ENCODE assay signal across 8 cellular contexts in genomic region chr19:46265217-46265828, GRCh38. TPM values are rescaled to one million over a fixed set of nuclear protein-coding genes. Genes with fewer than 3 reads are reported as not detected.
DNase-seq lines count a peak whose midpoint lies in the region; ATAC-seq and TF ChIP-seq lines count a peak whose summit lies in the region.

No MANE protein-coding gene starts in this region.

- peaks cover 0 to 38% (median 7%) of the 10 kb centered on the region in 9 donors for H3K27me3 ChIP-seq in heart left ventricle

- H3K4me3 ChIP-seq in GM12865 (ENCODE audit: low read depth, low read length) (no peak overlapping the region), heart left ventricle (no peak overlapping the region)

- H3K4me1 ChIP-seq in heart left ventricle, result peaks cover 0 to 4% (median 0%) of the 10 kb centered on the region in 12 donors

- DNase-seq in GM12865 (ENCODE audit: low read depth) (peak; percentile 83), NCI-H1105 treated with DMSO at 0.1 percent for 48 hours (lab: John Stamatoyannopoulos, UW) (peak; percentile 80), T follicular helper cell (ENCODE audit: low read depth) (peak; percentile 53), heart left ventricle (peak in 4 of 5 donors; percentile 38 to 54 (median 48)), renal cortical epithelial cell (ENCODE audit: low read depth) (peak; percentile 78), mesenteric fat pad (ENCODE audit: low spot score) (no peak)
- DNase-seq in activated naive CD8-positive, alpha-beta T cell treated with anti-CD3 and anti-CD28 coated beads, Interleukin-2, amount 50 U/mL, for 16 hours (ENCODE audit: low read depth, low spot score), result peak; percentile 63

- no peaks in the 10 kb centered on the region for H3K9me3 ChIP-seq in heart left ventricle

- intact Hi-C loops in heart left ventricle (cut with DNase I), result loop anchor here in 9 of 10 donors (1.0 to 5.0 kb wide), 9 partner anchors 178 to 238 kb away; no protein-coding TSS in a partner anchor

- TF ChIP-seq CTCF in GM12865 (IDR thresholded peaks at IDR 0.05; ENCODE audit: insufficient read depth, low read depth, low read length, missing control alignments) (peak; percentile 68), heart left ventricle (IDR thresholded peaks at IDR 0.05) (peak; percentile 79 to 88 (median 86))

- H3K36me3 ChIP-seq in heart left ventricle, result no peaks in the 10 kb centered on the region

- no peak overlapping the region for H3K27ac ChIP-seq in heart left ventricle

- TF ChIP-seq POLR2A in heart left ventricle (IDR thresholded peaks at IDR 0.05), result no peak

- 16 to 23% (median 20%) methylated on average over 10 of the region's 10 CpGs for WGBS in heart left ventricle, 4 donors

- ATAC-seq in heart left ventricle (peak; percentile 71 to 89 (median 74)), GM18873 (IDR thresholded peaks at IDR 0.05; ENCODE audit: low FRiP score, unreplicated experiment) (no peak)

RNA-seq across cellular contexts. Expression of gene HIF3A, which starts 31.5 kb away (rescaled TPM):
- total RNA-seq in heart left ventricle (100 to 1,000 TPM in 2 of 9 donors, 10 to 100 TPM in 7; 32.8 to 117 (median 53.3) TPM), renal cortical epithelial cell (1.1 TPM in 1 of 2 replicates, not detected in the other), mesenteric fat pad (27.4 TPM)
- polyA plus RNA-seq in heart left ventricle, result 100 to 1,000 TPM in 1 of 2 donors, 10 to 100 TPM in 1; 80.9 to 114 TPM

RNA-seq across cellular contexts. Expression of gene IGFL1, which starts 35.8 kb away (rescaled TPM):
- total RNA-seq in heart left ventricle (not detected), renal cortical epithelial cell (3.8 TPM in 1 of 2 replicates, not detected in the other), mesenteric fat pad (not detected)
- polyA plus RNA-seq in heart left ventricle, result not detected

Comparison
In these comparisons a context has a peak if more than half of its experiments do, and no peak if none do; other contexts are left out.
1. RNA of gene HIF3A, which starts 31.5 kb away (total RNA-seq): 32.8 to 117 TPM in heart left ventricle and 27.4 TPM in mesenteric fat pad (single experiment); 1.1 TPM in renal cortical epithelial cell; every median in the first group is over 10 times any median in the second.